ENCODE assay signal across 10 cellular contexts in the genomic region with DNA sequence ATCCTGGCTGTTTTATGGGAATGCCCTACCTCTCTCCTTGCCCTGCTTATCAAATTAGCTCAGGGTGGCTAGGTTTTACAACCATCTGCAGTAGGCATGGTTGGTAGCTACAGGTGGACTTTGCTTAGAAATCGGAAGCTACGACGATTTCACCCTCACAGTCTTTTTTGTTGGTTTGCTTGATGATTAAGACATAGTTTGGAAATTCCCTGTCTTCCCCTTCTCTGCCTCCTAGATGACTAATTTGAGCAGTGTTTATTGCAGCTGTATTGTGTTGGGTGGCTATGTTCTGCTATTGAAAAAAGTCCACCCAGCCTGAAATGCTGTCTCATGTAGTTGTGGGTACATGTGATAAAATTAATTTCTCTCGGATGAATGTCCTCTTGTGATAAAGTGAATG. TPM values are rescaled to one million over a fixed set of nuclear protein-coding genes. Genes with fewer than 3 reads are reported as not detected.
DNase-seq lines count a peak whose midpoint lies in the region; ATAC-seq, FAIRE-seq and TF ChIP-seq lines count a peak whose summit lies in the region.
"Had no signal": no experiment of that assay in that cellular context is flagged by ENCODE, and none has a peak within 500 bp of the region (broad histone marks: within the 10 kb centered on the region; RNA-seq: fewer than 3 reads in every experiment).

No MANE protein-coding gene starts in this region.

- H3K79me2 ChIP-seq in endothelial cell of umbilical vein (ENCODE audit: control insufficient read depth, insufficient read depth, low read length): no peaks in the 10 kb centered on the region

- POLR2A ChIA-PET in endothelial cell of umbilical vein (lab: Charles Lee): no interaction called here

- no peak overlapping the region for H3K27ac ChIP-seq in endothelial cell of umbilical vein (ENCODE audit: insufficient read depth, low read depth, low read length)

- H3K27me3 Mint-ChIP-seq in activated T-cell treated with anti-CD3 and anti-CD28 coated beads, Interleukin-2, amount 50 U/mL, for 4 hours (ENCODE audit: low read depth): no peaks in the 10 kb centered on the region

- no peak overlapping the region for H3K9ac ChIP-seq in endothelial cell of umbilical vein (replicated peaks; ENCODE audit: extremely low read depth, insufficient read depth, low read length)

- H3K36me3 Mint-ChIP-seq in activated T-cell treated with anti-CD3 and anti-CD28 coated beads, Interleukin-2, amount 50 U/mL, for 4 hours (ENCODE audit: insufficient read depth): no peaks in the 10 kb centered on the region
- H3K36me3 Mint-ChIP-seq: brain had no signal

- no peak overlapping the region for H3K4me3 ChIP-seq in endothelial cell of umbilical vein (replicated peaks in 1 of 3; ENCODE audit: insufficient read depth in 1 of 3, low read depth in 1 of 3, low read length in 3 of 3)

- BruUV-seq in endothelial cell of umbilical vein (replicated peaks; lab: Mats Ljungman, UMichigan): no TSS peak

- H3K9me3 Mint-ChIP-seq in activated T-cell treated with anti-CD3 and anti-CD28 coated beads, Interleukin-2, amount 50 U/mL, for 4 hours: no peaks in the 10 kb centered on the region

- DNase-seq in activated T-cell treated with anti-CD3 and anti-CD28 coated beads, Interleukin-2, amount 50 U/mL, for 4 hours: no peak
- DNase-seq in activated T-cell treated with anti-CD3 and anti-CD28 coated beads, Interleukin-2, amount 50 U/mL, for 1 hour: no peak
- DNase-seq in LHCN-M2 (ENCODE audit: low read depth) (peak; percentile 66), endothelial cell of umbilical vein (ENCODE audit: low read depth, low spot score) (peak; percentile 42), SKM-1 treated with dmso at 0.1 percent for 144 hours (lab: John Stamatoyannopoulos, UW; ENCODE audit: unreplicated experiment) (no peak), mesenteric fat pad (ENCODE audit: low spot score) (no peak)
- DNase-seq in stimulated activated naive CD8-positive, alpha-beta T cell treated with anti-CD3 and anti-CD28 coated beads, Interleukin-15, Interleukin-2, amounts not matched to agents 100 U/mL and 50 U/mL, for 24 hours: no peak
- DNase-seq: DMS153 had no signal

- no peaks in the 10 kb centered on the region for H4K20me1 ChIP-seq in endothelial cell of umbilical vein (replicated peaks; ENCODE audit: control insufficient read depth, extremely low read depth, insufficient read depth, low read length)

- peak; percentile 81 for FAIRE-seq in endothelial cell of umbilical vein (lab: Jason Lieb, UNC)

- H3K9me3 ChIP-seq in endothelial cell of umbilical vein (replicated peaks; ENCODE audit: control insufficient read depth, insufficient read depth, low read length): no peaks in the 10 kb centered on the region

- peak overlapping the region; percentile 35 for H3K4me3 Mint-ChIP-seq in activated T-cell treated with anti-CD3 and anti-CD28 coated beads, Interleukin-2, amount 50 U/mL, for 4 hours
- H3K4me3 Mint-ChIP-seq: brain had no signal

- dilution Hi-C loops in endothelial cell of umbilical vein (cut with MboI; ENCODE audit: extremely low pct_ligation_motif_present, low sequenced_read_pairs): no loop called here

- ATAC-seq in activated T-cell treated with anti-CD3 and anti-CD28 coated beads, Interleukin-2, amount 50 U/mL, for 4 hours: peak; percentile 96 to 98
- peak; percentile 95 for ATAC-seq in stimulated activated naive CD8-positive, alpha-beta T cell treated with anti-CD3 and anti-CD28 coated beads, Interleukin-15, Interleukin-2, amounts not matched to agents 100 U/mL and 50 U/mL, for 24 hours
- ATAC-seq in HG02571 (IDR thresholded peaks at IDR 0.05; ENCODE audit: unreplicated experiment): no peak

- peaks cover 20% of the 10 kb centered on the region for H3K4me1 Mint-ChIP-seq in activated T-cell treated with anti-CD3 and anti-CD28 coated beads, Interleukin-2, amount 50 U/mL, for 4 hours (ENCODE audit: low read depth)
- H3K4me1 Mint-ChIP-seq: brain had no signal

- H2AFZ ChIP-seq in endothelial cell of umbilical vein (ENCODE audit: low read depth, low read length): no peak overlapping the region

- CTCF ChIA-PET in endothelial cell of umbilical vein (lab: Charles Lee): interaction anchor here (1.0 to 1.2 kb wide), 3 partner anchors 15 to 25 kb away, joined by 3 read pairs; no protein-coding TSS in a partner anchor

- peaks cover 0 to 2% of the 10 kb centered on the region in 2 experiments for H3K27me3 ChIP-seq in endothelial cell of umbilical vein (ENCODE audit: control insufficient read depth in 2 of 2, insufficient read depth in 2 of 2, low read length in 2 of 2)

- no peaks in the 10 kb centered on the region for H3K36me3 ChIP-seq in endothelial cell of umbilical vein (ENCODE audit: control insufficient read depth in 2 of 2, extremely low read depth in 1 of 2, insufficient read depth in 2 of 2, low read length in 2 of 2)

- H3K4me2 ChIP-seq in endothelial cell of umbilical vein (ENCODE audit: insufficient read depth, low read length): no peak overlapping the region

- H3K9me1 ChIP-seq in endothelial cell of umbilical vein (replicated peaks; ENCODE audit: control insufficient read depth, extremely low read depth, insufficient read depth, low read length): no peaks in the 10 kb centered on the region

- no peak for TF ChIP-seq POLR2A in endothelial cell of umbilical vein (IDR thresholded peaks at IDR 0.05; ENCODE audit: low read depth, low read length)

- H3K4me1 ChIP-seq in endothelial cell of umbilical vein (ENCODE audit: control insufficient read depth, extremely low read depth, insufficient read depth, low read length): no peaks in the 10 kb centered on the region

- intact Hi-C loops in endothelial cell of umbilical vein (cut with micrococcal nuclease): no loop called here

- TF ChIP-seq CTCF in endothelial cell of umbilical vein (IDR thresholded peaks at IDR 0.05; ENCODE audit: extremely low read depth in 1 of 2, insufficient read depth in 1 of 2, low read depth in 1 of 2, low read length in 2 of 2): no peak

TF ChIP-seq in endothelial cell of umbilical vein, 7 proteins besides CTCF, POLR2A, EP300 and RAD21:
- no peak for TF ChIP-seq GATA2 (IDR thresholded peaks at IDR 0.05; ENCODE audit: insufficient read depth, insufficient read length, low read depth, low read length)
- TF ChIP-seq FOS (IDR thresholded peaks at IDR 0.05; ENCODE audit: borderline replicate concordance, insufficient read depth, low read length): no peak
- TF ChIP-seq POLR2AphosphoS5 (IDR thresholded peaks at IDR 0.05; ENCODE audit: insufficient read depth, low read depth, low read length): no peak
- TF ChIP-seq EZH2 (IDR thresholded peaks at IDR 0.05; ENCODE audit: borderline replicate concordance, low read depth, low read length, severe bottlenecking): no peak
- no peak for TF ChIP-seq JUN (IDR thresholded peaks at IDR 0.05; ENCODE audit: borderline replicate concordance, insufficient read depth, insufficient read length, low read depth)
- no peak for TF ChIP-seq MYC (IDR thresholded peaks at IDR 0.05; ENCODE audit: low read depth, low read length)

RNA-seq across cellular contexts. Expression of a gene that starts 37.1 kb away (rescaled TPM):
- total RNA-seq in activated T-cell treated with anti-CD3 and anti-CD28 coated beads, Interleukin-2, amount 50 U/mL, for 4 hours: 10 to 100 TPM; 33.4 to 39.0 (median 37.9) TPM
- not detected in 2 replicates for total RNA-seq in LHCN-M2 (2014; rRNA removed)
- polyA plus RNA-seq in LHCN-M2 (2012): not detected
- total RNA-seq in endothelial cell of umbilical vein: 0.44 TPM in 1 of 2 replicates, not detected in the other
- polyA plus RNA-seq in endothelial cell of umbilical vein: not detected in 2 replicates
- polyA plus RNA-seq in endothelial cell of umbilical vein (2011; cell fraction: cytosol; rRNA removed): 0.01 and 0.08 TPM in 2 replicates
- polyA plus RNA-seq in endothelial cell of umbilical vein (2011; cell fraction: nucleus; rRNA removed): not detected in 2 replicates
- not detected in 2 replicates for polyA plus RNA-seq in endothelial cell of umbilical vein (2012)
- polyA minus RNA-seq in endothelial cell of umbilical vein: 0.44 and 0.72 TPM in 2 replicates
- not detected for polyA minus RNA-seq in endothelial cell of umbilical vein (2011; cell fraction: cytosol; rRNA and poly(A)+ RNA removed)
- polyA minus RNA-seq in endothelial cell of umbilical vein (2011; cell fraction: nucleus; rRNA and poly(A)+ RNA removed): 0.14 and 0.19 TPM in 2 replicates
- 27.8 TPM for total RNA-seq in mesenteric fat pad

Comparison
In these comparisons a context has a peak if more than half of its experiments do, and no peak if none do; other contexts are left out.
1. DNase-seq: peak in LHCN-M2 (single experiment) and endothelial cell of umbilical vein (single experiment); none in activated T-cell treated with anti-CD3 and anti-CD28 coated beads, Interleukin-2, amount 50 U/mL, for 4 hours (single experiment), activated T-cell treated with anti-CD3 and anti-CD28 coated beads, Interleukin-2, amount 50 U/mL, for 1 hour (single experiment), stimulated activated naive CD8-positive, alpha-beta T cell treated with anti-CD3 and anti-CD28 coated beads, Interleukin-15, Interleukin-2, amounts not matched to agents 100 U/mL and 50 U/mL, for 24 hours (single experiment), SKM-1 treated with dmso at 0.1 percent for 144 hours (single experiment) and mesenteric fat pad (single experiment).
2. RNA of a gene that starts 37.1 kb away (total RNA-seq): 33.4 to 39.0 TPM in activated T-cell treated with anti-CD3 and anti-CD28 coated beads, Interleukin-2, amount 50 U/mL, for 4 hours and 27.8 TPM in mesenteric fat pad (single experiment); 0.44 TPM in endothelial cell of umbilical vein and not detected in LHCN-M2; every median in the first group is over 10 times any median in the second.